13 cellular contexts compared by ENCODE assay signal in genomic region chr17:82881292-82881823, GRCh38. TPM values are rescaled to one million over a fixed set of nuclear protein-coding genes. Genes with fewer than 3 reads are reported as not detected.
A peak's percentile ranks its signal among the peaks of the same experiment; 100 is the strongest.
DNase-seq lines count a peak whose midpoint lies in the region; ATAC-seq and TF ChIP-seq lines count a peak whose summit lies in the region.
"Had no signal": no experiment of that assay in that cellular context is flagged by ENCODE, and none has a peak within 500 bp of the region (broad histone marks: within the 10 kb centered on the region; RNA-seq: fewer than 3 reads in every experiment).

No MANE protein-coding gene starts in this region.

- H2BK120ac ChIP-seq in mesendoderm (ENCODE audit: low read depth, low read length): no peak overlapping the region

- 75 to 88% (median 86%) methylated on average over 21 to 23 of the region's 23 CpGs for WGBS in heart left ventricle, 4 donors
- WGBS in heart right ventricle, 2 donors: 84 to 92% methylated on average over 23 of the region's 23 CpGs
- no CpG with 5 or more reads among the region's 23 CpGs for WGBS in mesendoderm (ENCODE audit: extremely low coverage, insufficient coverage, low lambda C conversion rate)

- H4K8ac ChIP-seq in mesendoderm (ENCODE audit: low read depth, low read length): no peak overlapping the region

- H3K4me1 ChIP-seq in heart left ventricle (peaks cover 8 to 96% (median 44%) of the 10 kb centered on the region in 12 donors), heart right ventricle (peaks cover 26 to 96% (median 54%) of the 10 kb centered on the region in 9 donors), mesendoderm (ENCODE audit: control insufficient read depth, low read depth, low read length) (no peaks in the 10 kb centered on the region), uterus (peaks cover 0 to 5% of the 10 kb centered on the region in 2 donors)

- H3K23ac ChIP-seq in mesendoderm (ENCODE audit: low read length): no peak overlapping the region

- no peak overlapping the region for H3K4ac ChIP-seq in mesendoderm (ENCODE audit: low read depth, low read length)

- TF ChIP-seq POLR2A in heart left ventricle (IDR thresholded peaks at IDR 0.05) (no peak), uterus (IDR thresholded peaks at IDR 0.05) (no peak)

- H3K56ac ChIP-seq in mesendoderm (ENCODE audit: low read length): peak overlapping the region; percentile 30

- peak overlapping the region; percentile 5 to 35 for H3K27ac Mint-ChIP-seq in activated naive CD4-positive, alpha-beta T cell treated with anti-CD3 and anti-CD28 coated beads, Interleukin-2, amount 50 U/mL, for 72 hours

- H2AK5ac ChIP-seq in mesendoderm (ENCODE audit: low read length): no peak overlapping the region

- H3K9me3 Mint-ChIP-seq in activated naive CD4-positive, alpha-beta T cell treated with anti-CD3 and anti-CD28 coated beads, Interleukin-2, amount 50 U/mL, for 72 hours: no peaks in the 10 kb centered on the region

- no peak overlapping the region for H4K5ac ChIP-seq in mesendoderm (ENCODE audit: low read length)

- H3K27me3 ChIP-seq in heart left ventricle: no peaks in the 10 kb centered on the region
- H3K27me3 ChIP-seq in heart right ventricle: no peaks in the 10 kb centered on the region
- no peaks in the 10 kb centered on the region for H3K27me3 ChIP-seq in mesendoderm (ENCODE audit: insufficient read depth, low read length, poor library complexity)
- H3K27me3 ChIP-seq in uterus: no peaks in the 10 kb centered on the region

- no peak for TF ChIP-seq CTCF in heart left ventricle (IDR thresholded peaks at IDR 0.05)
- no peak for TF ChIP-seq CTCF in heart right ventricle (IDR thresholded peaks at IDR 0.05)
- TF ChIP-seq CTCF in uterus (IDR thresholded peaks at IDR 0.05): no peak
- no peak for TF ChIP-seq CTCF in GM20000 (IDR thresholded peaks at IDR 0.05; ENCODE audit: extremely low read depth, missing control alignments)

- H2BK5ac ChIP-seq in mesendoderm (ENCODE audit: low read length): no peak overlapping the region

- peak overlapping the region in 4 of 12 donors; percentile 11 to 80 (median 21) for H3K27ac ChIP-seq in heart left ventricle
- peak overlapping the region in 2 of 10 donors; percentile 30 to 66 for H3K27ac ChIP-seq in heart right ventricle
- no peak overlapping the region for H3K27ac ChIP-seq in mesendoderm (ENCODE audit: low read depth, low read length)
- peak overlapping the region; percentile 36 to 52 for H3K27ac ChIP-seq in uterus

- no peak overlapping the region for H3K4me3 ChIP-seq in heart left ventricle
- H3K4me3 ChIP-seq in heart right ventricle: no peak overlapping the region
- H3K4me3 ChIP-seq in mesendoderm (ENCODE audit: low read length): no peak overlapping the region
- no peak overlapping the region for H3K4me3 ChIP-seq in uterus

- ATAC-seq in heart left ventricle (no peak), heart right ventricle (no peak), HG03432 (IDR thresholded peaks at IDR 0.05; ENCODE audit: unreplicated experiment) (no peak)
- ATAC-seq in activated naive CD4-positive, alpha-beta T cell treated with anti-CD3 and anti-CD28 coated beads, Interleukin-2, amount 50 U/mL, for 72 hours: no peak

- H3K9ac ChIP-seq in mesendoderm (ENCODE audit: low read length): no peak overlapping the region

- DNase-seq in heart left ventricle: peak in 3 of 5 donors; percentile 27 to 46 (median 28)
- DNase-seq in heart right ventricle: no peak
- no peak for DNase-seq in activated naive CD4-positive, alpha-beta T cell treated with anti-CD3 and anti-CD28 coated beads, Interleukin-2, amount 50 U/mL, for 72 hours (ENCODE audit: low spot score in 2 of 2)
- DNase-seq in mesendoderm: no peak
- no peak for DNase-seq in uterus
- DNase-seq in NCI-H2196 treated with DMSO at 0.1 percent for 48 hours (lab: John Stamatoyannopoulos, UW; ENCODE audit: unreplicated experiment): no peak
- DNase-seq in GM20000 (ENCODE audit: low spot score): no peak
- DNase-seq: EL; H7; NCI-H345; stimulated activated CD4-positive, alpha-beta T cell treated with anti-CD3 and anti-CD28 coated beads, Interleukin-2, amount 100 ng/mL, for 24 hours had no signal

- peaks cover 17% of the 10 kb centered on the region for H3K79me1 ChIP-seq in mesendoderm (ENCODE audit: low read length)

- H3K9me3 ChIP-seq in heart left ventricle (no peaks in the 10 kb centered on the region), heart right ventricle (no peaks in the 10 kb centered on the region), uterus (no peaks in the 10 kb centered on the region)

- intact Hi-C loops in heart left ventricle (cut with DNase I): no loop called here
- intact Hi-C loops in heart right ventricle (cut with DNase I): no loop called here
- intact Hi-C loops in uterus (cut with DNase I; ENCODE audit: low total_unique reads): loop anchor here (10.0 kb wide), 1 partner anchor 97 kb away; no protein-coding TSS in a partner anchor

- H3K36me3 Mint-ChIP-seq in activated naive CD4-positive, alpha-beta T cell treated with anti-CD3 and anti-CD28 coated beads, Interleukin-2, amount 50 U/mL, for 72 hours: peaks cover 9 to 34% of the 10 kb centered on the region in 2 donors

- no peak overlapping the region for H3K4me2 ChIP-seq in mesendoderm (ENCODE audit: low read length)

- H3K36me3 ChIP-seq in heart left ventricle (peaks cover 0 to 4% (median 0%) of the 10 kb centered on the region in 9 donors), heart right ventricle (peaks cover 0 to 19% (median 0%) of the 10 kb centered on the region in 9 donors), mesendoderm (ENCODE audit: control insufficient read depth, insufficient read depth, low read length) (no peaks in the 10 kb centered on the region), uterus (no peaks in the 10 kb centered on the region)

- H3K18ac ChIP-seq in mesendoderm (ENCODE audit: low read length): no peak overlapping the region

- no peak overlapping the region for H2BK15ac ChIP-seq in mesendoderm (replicated peaks; ENCODE audit: low read depth)

- peaks cover 6% of the 10 kb centered on the region for H3K79me2 ChIP-seq in mesendoderm (ENCODE audit: control insufficient read depth, insufficient read depth, low read length)

RNA-seq across cellular contexts. Expression of gene ZNF750, which starts 41.5 kb away (rescaled TPM):
- total RNA-seq in heart left ventricle (under 1 TPM in 2 of 9 donors, not detected in 7; 0.31 to 0.38 TPM), heart right ventricle (under 1 TPM in 3 of 10 donors, not detected in 7; 0.11 to 0.20 (median 0.15) TPM), uterus (under 1 TPM in 2 of 4 donors, not detected in 2; under 0.01 to 0.07 TPM)
- polyA plus RNA-seq in heart left ventricle (under 1 TPM; 0.08 to 0.17 TPM), heart right ventricle (under 1 TPM; 0.14 to 0.15 TPM)
- total RNA-seq in activated naive CD4-positive, alpha-beta T cell treated with anti-CD3 and anti-CD28 coated beads, Interleukin-2, amount 50 U/mL, for 72 hours: not detected
- polyA plus RNA-seq in mesendoderm (2013, experiment 1 of 2): not detected
- polyA plus RNA-seq in mesendoderm (2013, experiment 2 of 2): 0.01 TPM
- total RNA-seq: H7, posterior vena cava had no signal

Comparison
In these comparisons a context has a peak if more than half of its experiments do, and no peak if none do; other contexts are left out.
1. DNase-seq: peak in heart left ventricle (3 of 5); none in heart right ventricle (0 of 2), activated naive CD4-positive, alpha-beta T cell treated with anti-CD3 and anti-CD28 coated beads, Interleukin-2, amount 50 U/mL, for 72 hours (0 of 2), mesendoderm (single experiment), uterus (0 of 2), NCI-H2196 treated with DMSO at 0.1 percent for 48 hours (single experiment) and GM20000 (single experiment).